Comparison of ENCODE assay signal across 8 cellular contexts in the genomic region with DNA sequence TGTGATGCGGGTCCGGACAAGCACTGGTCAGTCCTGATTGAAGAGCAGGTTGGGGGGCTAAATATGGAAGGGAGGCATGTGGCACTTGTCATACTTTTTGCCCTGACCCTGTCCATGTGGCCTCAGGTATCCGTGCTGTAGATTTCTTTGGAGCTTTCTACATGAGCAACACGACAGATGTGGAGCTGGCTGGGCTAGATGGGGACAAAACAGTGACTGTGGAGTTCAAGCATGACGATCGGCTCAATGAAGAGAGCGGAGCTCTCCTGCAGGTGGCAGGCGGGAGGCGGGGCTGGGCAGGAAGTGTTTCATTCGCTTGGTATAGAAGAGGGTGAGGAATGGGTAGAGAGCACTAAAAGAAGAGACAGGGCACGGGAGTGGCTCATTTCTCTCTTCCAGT. TPM values are rescaled to one million over a fixed set of nuclear protein-coding genes. Genes with fewer than 3 reads are reported as not detected.
DNase-seq lines count a peak whose midpoint lies in the region; ATAC-seq, FAIRE-seq and TF ChIP-seq lines count a peak whose summit lies in the region.

No MANE protein-coding gene starts in this region.

- no peak overlapping the region for H3K4me3 ChIP-seq in GM12878
- H3K4me3 ChIP-seq in mammary epithelial cell (replicated peaks in 1 of 3; ENCODE audit: insufficient read depth in 1 of 3, low read depth in 2 of 3, low read length in 3 of 3), result no peak overlapping the region

- ATAC-seq in GM21360 (IDR thresholded peaks at IDR 0.05; ENCODE audit: unreplicated experiment) (peak; percentile 33), GM12878 (no peak), GM21423 (IDR thresholded peaks at IDR 0.05; ENCODE audit: unreplicated experiment) (no peak)

- H3K9me3 ChIP-seq in GM12878 (replicated peaks; ENCODE audit: control insufficient read depth, insufficient read depth, low read length), result no peaks in the 10 kb centered on the region
- no peaks in the 10 kb centered on the region for H3K9me3 ChIP-seq in mammary epithelial cell (replicated peaks; ENCODE audit: insufficient read depth, low read length)

- no peak for TF ChIP-seq RAD21 in GM12878 (IDR thresholded peaks at IDR 0.05; ENCODE audit: insufficient read depth, low read depth, low read length)

- H2AFZ ChIP-seq in GM12878 (ENCODE audit: control insufficient read depth, low read depth, low read length), result no peak overlapping the region
- no peak overlapping the region for H2AFZ ChIP-seq in mammary epithelial cell (ENCODE audit: low read depth, low read length)

- BruUV-seq in GM12878 (replicated peaks; lab: Mats Ljungman, UMichigan) (no TSS peak), mammary epithelial cell (replicated peaks; lab: Mats Ljungman, UMichigan) (no TSS peak)

- TF ChIP-seq EP300 in GM12878 (IDR thresholded peaks at IDR 0.05; ENCODE audit: borderline replicate concordance in 1 of 2, control insufficient read depth in 1 of 2, low read depth in 2 of 2, low read length in 2 of 2), result no peak

- POLR2A ChIA-PET in GM12878 (lab: Charles Lee), result interaction anchor here (0.6 to 6.8 kb wide), 4 partner anchors 11 to 30 kb away, joined by 3 to 63 read pairs (median 9); partner anchors contain the start of gene CHCHD1

- DNase-seq in activated CD4-positive, alpha-beta T cell treated with anti-CD3 and anti-CD28 coated beads for 4 hours, result peak; percentile 66 to 67
- no peak for DNase-seq in GM12878 (ENCODE audit: low read depth, low spot score)
- DNase-seq in stimulated activated CD4-positive, alpha-beta T cell treated with anti-CD3 and anti-CD28 coated beads, Interleukin-4, amount 100 ng/mL, for 4 hours, result peak; percentile 57 to 65
- DNase-seq in HUDEP-2 (lab: John Stamatoyannopoulos, UW; ENCODE audit: unreplicated experiment in 76 of 76), result no peak
- no peak for DNase-seq in retina
- no peak for DNase-seq in mammary epithelial cell

- WGBS in GM12878 (ENCODE audit: insufficient coverage, insufficient replicate concordance, low lambda C conversion rate, missing lambda C conversion rate), result 48% methylated on average over 11 of the region's 11 CpGs
- 89% methylated on average over 10 of the region's 11 CpGs for WGBS in mammary epithelial cell (ENCODE audit: low coverage, missing lambda C conversion rate)

- peaks cover 25 to 60% of the 10 kb centered on the region in 2 experiments for H3K36me3 ChIP-seq in GM12878 (ENCODE audit: control insufficient read depth in 2 of 2, insufficient read depth in 2 of 2, low read length in 1 of 2)
- H3K36me3 ChIP-seq in mammary epithelial cell (ENCODE audit: insufficient read depth, low read length), result peaks cover 32% of the 10 kb centered on the region

- CTCF ChIA-PET in GM12878 (lab: Yijun Ruan, JAX) (interaction anchor here (1.2 to 1.6 kb wide), 2 partner anchors 10 to 84 kb away, joined by 3 read pairs; no protein-coding TSS in a partner anchor), mammary epithelial cell (lab: Charles Lee; ENCODE audit: low non-redundant PET) (no interaction called here)

- H4K20me1 ChIP-seq in GM12878 (ENCODE audit: control insufficient read depth, insufficient read depth) (no peaks in the 10 kb centered on the region), mammary epithelial cell (ENCODE audit: insufficient read depth, low read length) (no peaks in the 10 kb centered on the region)

- H3K27me3 ChIP-seq in GM12878 (replicated peaks in 1 of 2; ENCODE audit: control insufficient read depth in 2 of 2, insufficient read depth in 2 of 2, low read length in 1 of 2) (no peaks in the 10 kb centered on the region), mammary epithelial cell (ENCODE audit: insufficient read depth, low read length) (no peaks in the 10 kb centered on the region)

- SMC1A ChIA-PET in GM12878 (lab: Charles Lee; ENCODE audit: uncharacterized antibody, unreplicated experiment), result interaction anchor here (1.1 to 1.3 kb wide), 2 partner anchors 22 to 38 kb away, joined by 3 read pairs; no protein-coding TSS in a partner anchor

- in situ Hi-C loops in GM12878 (cut with MboI) (no loop called here), mammary epithelial cell (cut with MboI; ENCODE audit: low sequenced_read_pairs in 2 of 2) (no loop called here)

- H3K27ac ChIP-seq in GM12878 (ENCODE audit: control insufficient read depth, insufficient read depth), result no peak overlapping the region
- no peak overlapping the region for H3K27ac ChIP-seq in mammary epithelial cell (ENCODE audit: insufficient read depth, low read depth, low read length)

- intact Hi-C loops in GM12878 (cut with micrococcal nuclease; ENCODE audit: unreplicated experiment) (no loop called here), mammary epithelial cell (cut with micrococcal nuclease) (no loop called here)

- TF ChIP-seq CTCF in GM12878 (IDR thresholded peaks at IDR 0.05 in 2 of 3, conservative IDR thresholded peaks at IDR 0.05 in 1 of 3; ENCODE audit: control insufficient read depth in 2 of 3, extremely low read depth in 1 of 3, insufficient read depth in 1 of 3, low read depth in 3 of 3, low read length in 3 of 3), result peak in 2 of 3 experiments; percentile 15 to 36; a peak in 4 of 6 replicates
- no peak for TF ChIP-seq CTCF in mammary epithelial cell (conservative IDR thresholded peaks at IDR 0.05 in 1 of 2, IDR thresholded peaks at IDR 0.05 in 1 of 2; ENCODE audit: extremely low read depth in 1 of 2, insufficient read depth in 1 of 2, low read depth in 1 of 2, low read length in 2 of 2)

- H3K9ac ChIP-seq in GM12878 (ENCODE audit: control insufficient read depth, insufficient read depth, low read length) (no peak overlapping the region), mammary epithelial cell (ENCODE audit: insufficient read depth, low read length) (no peak overlapping the region)

- RAD21 ChIA-PET in GM12878 (lab: Charles Lee; ENCODE audit: unreplicated experiment), result interaction anchor here (1.4 to 2.4 kb wide), 2 partner anchors 10 to 25 kb away, joined by 5 to 8 read pairs; partner anchors contain the start of gene SEC24C

- FAIRE-seq in GM12878 (lab: Jason Lieb, UNC), result no peak

- peaks cover 24% of the 10 kb centered on the region for H3K79me2 ChIP-seq in GM12878 (ENCODE audit: control insufficient read depth, insufficient read depth, low read length)
- peaks cover 24% of the 10 kb centered on the region for H3K79me2 ChIP-seq in mammary epithelial cell (ENCODE audit: insufficient read depth, low read length)

- no peak overlapping the region for H3K4me2 ChIP-seq in GM12878 (ENCODE audit: control insufficient read depth, insufficient read depth)
- H3K4me2 ChIP-seq in mammary epithelial cell (ENCODE audit: insufficient read depth, low read depth, low read length), result no peak overlapping the region

- peaks cover 7% of the 10 kb centered on the region for H3K4me1 ChIP-seq in GM12878 (ENCODE audit: control insufficient read depth, insufficient read depth, low read length)
- H3K4me1 ChIP-seq in mammary epithelial cell (ENCODE audit: insufficient read depth, low read length), result peaks cover 15% of the 10 kb centered on the region

- TF ChIP-seq POLR2A in GM12878 (IDR thresholded peaks at IDR 0.05; ENCODE audit: low read depth, low read length), result peak; percentile 5; the same call in 1 of the 2 replicates

- dilution Hi-C loops in mammary epithelial cell (cut with HindIII; ENCODE audit: low sequenced_read_pairs), result no loop called here

RNA-seq across cellular contexts. Expression of gene CHCHD1, which starts 13.0 kb away (rescaled TPM):
- 14.8 and 16.7 TPM in 2 replicates for total RNA-seq in GM12878 (2013; cell fraction: nucleolus; rRNA removed)
- total RNA-seq in GM12878 (2014; rRNA removed) (74.3 and 77.4 TPM in 2 replicates), GM12878 (2014; rRNA removed; fragmentation: Illumina TruSeq; extraction: Trizol) (42.8 and 47.5 TPM in 2 replicates), GM12878 (2021) (35.0 and 36.9 TPM in 2 replicates), mammary epithelial cell (10 to 100 TPM; 11.7 to 24.7 TPM)
- 34.4 TPM for polyA plus RNA-seq in GM12878 (2011; ENCODE audit: low read depth)
- polyA plus RNA-seq in GM12878 (2011; rRNA removed) (56.7 and 69.0 TPM in 2 replicates), GM12878 (2014; fragmentation: Illumina TruSeq; extraction: Trizol) (25.3 and 42.4 TPM in 2 replicates), GM12878 (2014; fragmentation: Nextera tagmentation; extraction: Ambion mirVana) (10 to 100 TPM; 69.5 to 81.4 TPM), GM12878 (2014; rRNA removed) (70.4 and 79.4 TPM in 2 replicates), GM12878 (2016; fragmentation: Nextera tagmentation; extraction: Ambion mirVana) (100 to 1,000 TPM; 127 to 132 TPM), mammary epithelial cell (36.9 TPM)
- 33.0 and 46.8 TPM in 2 replicates for polyA plus RNA-seq in GM12878 (2011; cell fraction: cytosol; rRNA removed)
- 22.6 and 27.4 TPM in 2 replicates for polyA plus RNA-seq in GM12878 (2011; cell fraction: nucleus; rRNA removed)
- 51.6 and 59.8 TPM in 2 replicates for polyA plus RNA-seq in GM12878 (2012)
- polyA minus RNA-seq in GM12878 (2011; rRNA and poly(A)+ RNA removed), result 8.9 and 9.4 TPM in 2 replicates
- polyA minus RNA-seq in GM12878 (2011; cell fraction: cytosol; rRNA and poly(A)+ RNA removed), result 6.3 and 7.2 TPM in 2 replicates
- polyA minus RNA-seq in GM12878 (2011; cell fraction: nucleus; rRNA and poly(A)+ RNA removed), result 6.5 and 8.9 TPM in 2 replicates
- polyA minus RNA-seq in mammary epithelial cell, result 10.5 TPM

RNA-seq across cellular contexts. Expression of gene ZSWIM8, which starts 16.5 kb away (rescaled TPM):
- 75.9 and 86.5 TPM in 2 replicates for total RNA-seq in GM12878 (2013; cell fraction: nucleolus; rRNA removed)
- total RNA-seq in GM12878 (2014; rRNA removed) (23.9 and 30.8 TPM in 2 replicates), GM12878 (2014; rRNA removed; fragmentation: Illumina TruSeq; extraction: Trizol) (16.4 and 18.7 TPM in 2 replicates), GM12878 (2021) (45.4 and 47.9 TPM in 2 replicates), mammary epithelial cell (10 to 100 TPM; 62.5 to 67.6 TPM)
- polyA plus RNA-seq in GM12878 (2011; ENCODE audit: low read depth), result 79.3 TPM
- polyA plus RNA-seq in GM12878 (2011; rRNA removed) (17.5 and 44.6 TPM in 2 replicates), GM12878 (2014; fragmentation: Illumina TruSeq; extraction: Trizol) (15.3 and 31.5 TPM in 2 replicates), GM12878 (2014; fragmentation: Nextera tagmentation; extraction: Ambion mirVana) (1 to 10 TPM; 7.8 to 8.5 TPM), GM12878 (2014; rRNA removed) (47.1 and 48.8 TPM in 2 replicates), GM12878 (2016; fragmentation: Nextera tagmentation; extraction: Ambion mirVana) (10 to 100 TPM; 14.0 to 15.1 TPM), mammary epithelial cell (54.3 TPM)
- polyA plus RNA-seq in GM12878 (2011; cell fraction: cytosol; rRNA removed), result 39.4 and 62.6 TPM in 2 replicates
- polyA plus RNA-seq in GM12878 (2011; cell fraction: nucleus; rRNA removed), result 436 and 485 TPM in 2 replicates
- polyA plus RNA-seq in GM12878 (2012), result 58.6 and 83.1 TPM in 2 replicates
- polyA minus RNA-seq in GM12878 (2011; rRNA and poly(A)+ RNA removed), result 36.3 and 63.7 TPM in 2 replicates
- 23.0 and 27.1 TPM in 2 replicates for polyA minus RNA-seq in GM12878 (2011; cell fraction: cytosol; rRNA and poly(A)+ RNA removed)
- 43.3 and 67.1 TPM in 2 replicates for polyA minus RNA-seq in GM12878 (2011; cell fraction: nucleus; rRNA and poly(A)+ RNA removed)
- polyA minus RNA-seq in mammary epithelial cell, result 61.7 TPM

RNA-seq across cellular contexts. Expression of gene SEC24C, which starts 24.7 kb away (rescaled TPM):
- total RNA-seq in GM12878 (2013; cell fraction: nucleolus; rRNA removed), result 64.1 and 66.3 TPM in 2 replicates
- total RNA-seq in GM12878 (2014; rRNA removed) (96.9 and 117 TPM in 2 replicates), GM12878 (2014; rRNA removed; fragmentation: Illumina TruSeq; extraction: Trizol) (43.4 and 48.2 TPM in 2 replicates), GM12878 (2021) (91.7 and 99.9 TPM in 2 replicates), mammary epithelial cell (10 to 100 TPM; 48.0 to 68.0 TPM)
- polyA plus RNA-seq in GM12878 (2011; ENCODE audit: low read depth), result 68.9 TPM
- polyA plus RNA-seq in GM12878 (2011; rRNA removed) (52.3 and 110 TPM in 2 replicates), GM12878 (2014; fragmentation: Illumina TruSeq; extraction: Trizol) (67.7 and 81.5 TPM in 2 replicates), GM12878 (2014; fragmentation: Nextera tagmentation; extraction: Ambion mirVana) (10 to 100 TPM; 12.7 to 18.8 TPM), GM12878 (2014; rRNA removed) (73.6 and 82.1 TPM in 2 replicates), GM12878 (2016; fragmentation: Nextera tagmentation; extraction: Ambion mirVana) (10 to 100 TPM; 71.3 to 74.1 TPM), mammary epithelial cell (62.6 TPM)
- polyA plus RNA-seq in GM12878 (2011; cell fraction: cytosol; rRNA removed), result 97.2 and 105 TPM in 2 replicates
- 176 and 190 TPM in 2 replicates for polyA plus RNA-seq in GM12878 (2011; cell fraction: nucleus; rRNA removed)
- polyA plus RNA-seq in GM12878 (2012), result 92.4 and 93.2 TPM in 2 replicates
- 135 and 166 TPM in 2 replicates for polyA minus RNA-seq in GM12878 (2011; rRNA and poly(A)+ RNA removed)
- polyA minus RNA-seq in GM12878 (2011; cell fraction: cytosol; rRNA and poly(A)+ RNA removed), result 47.8 and 49.1 TPM in 2 replicates
- 30.5 and 46.2 TPM in 2 replicates for polyA minus RNA-seq in GM12878 (2011; cell fraction: nucleus; rRNA and poly(A)+ RNA removed)
- 134 TPM for polyA minus RNA-seq in mammary epithelial cell

RNA-seq across cellular contexts. Expression of gene NDST2, which starts 42.5 kb away (rescaled TPM):
- 57.1 and 85.9 TPM in 2 replicates for total RNA-seq in GM12878 (2013; cell fraction: nucleolus; rRNA removed)
- total RNA-seq in GM12878 (2014; rRNA removed) (18.0 and 18.8 TPM in 2 replicates), GM12878 (2014; rRNA removed; fragmentation: Illumina TruSeq; extraction: Trizol) (8.9 and 10.1 TPM in 2 replicates), GM12878 (2021) (34.3 and 35.2 TPM in 2 replicates), mammary epithelial cell (10 to 100 TPM in 1 of 2 donors, 1 to 10 TPM in 1; 9.3 to 18.5 TPM)
- 19.1 TPM for polyA plus RNA-seq in GM12878 (2011; ENCODE audit: low read depth)
- polyA plus RNA-seq in GM12878 (2011; rRNA removed) (23.8 and 31.1 TPM in 2 replicates), GM12878 (2014; fragmentation: Illumina TruSeq; extraction: Trizol) (16.6 and 22.6 TPM in 2 replicates), GM12878 (2014; fragmentation: Nextera tagmentation; extraction: Ambion mirVana) (1 to 10 TPM; 2.2 to 3.0 TPM), GM12878 (2014; rRNA removed) (31.3 and 34.7 TPM in 2 replicates), GM12878 (2016; fragmentation: Nextera tagmentation; extraction: Ambion mirVana) (10 to 100 TPM; 22.7 to 24.0 TPM), mammary epithelial cell (10.8 TPM)
- polyA plus RNA-seq in GM12878 (2011; cell fraction: cytosol; rRNA removed), result 24.8 and 31.5 TPM in 2 replicates
- polyA plus RNA-seq in GM12878 (2011; cell fraction: nucleus; rRNA removed), result 81.5 and 88.2 TPM in 2 replicates
- polyA plus RNA-seq in GM12878 (2012), result 19.5 and 19.8 TPM in 2 replicates
- 26.0 and 29.3 TPM in 2 replicates for polyA minus RNA-seq in GM12878 (2011; rRNA and poly(A)+ RNA removed)
- 11.8 and 16.4 TPM in 2 replicates for polyA minus RNA-seq in GM12878 (2011; cell fraction: cytosol; rRNA and poly(A)+ RNA removed)
- 36.6 and 66.7 TPM in 2 replicates for polyA minus RNA-seq in GM12878 (2011; cell fraction: nucleus; rRNA and poly(A)+ RNA removed)
- polyA minus RNA-seq in mammary epithelial cell, result 6.7 TPM

Comparison
In these comparisons a context has a peak if more than half of its experiments do, and no peak if none do; other contexts are left out.
1. DNase-seq: peak in activated CD4-positive, alpha-beta T cell treated with anti-CD3 and anti-CD28 coated beads for 4 hours (2 of 2) and stimulated activated CD4-positive, alpha-beta T cell treated with anti-CD3 and anti-CD28 coated beads, Interleukin-4, amount 100 ng/mL, for 4 hours (2 of 2); none in GM12878 (single experiment), HUDEP-2 (0 of 76), retina (single experiment) and mammary epithelial cell (single experiment).
2. CTCF ChIP-seq: peak in GM12878 (2 of 3); none in mammary epithelial cell (0 of 2).